8 cellular contexts compared by ENCODE assay signal in the genomic region with DNA sequence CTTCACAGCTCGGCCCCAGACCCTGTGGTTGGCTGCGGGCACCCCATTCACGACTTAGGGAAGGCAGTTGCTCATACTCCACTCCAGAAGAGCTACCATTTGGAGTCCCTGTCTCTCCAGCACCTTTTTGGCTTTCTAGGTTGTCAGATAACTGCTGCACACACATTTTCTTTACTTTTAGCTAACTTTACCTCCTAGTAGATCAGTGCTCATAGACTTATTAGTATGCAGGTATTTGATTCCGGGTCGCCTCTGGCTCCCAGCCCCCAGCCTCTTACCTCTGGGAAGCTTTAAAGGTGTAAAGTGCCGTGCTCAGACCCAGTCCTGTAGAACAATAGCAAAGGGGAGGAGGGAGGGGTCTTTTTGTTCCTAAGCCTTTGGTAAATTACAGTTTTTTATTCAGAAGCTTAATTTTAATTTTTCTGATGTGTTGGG.
DNase-seq lines count a peak whose midpoint lies in the region; TF ChIP-seq lines count a peak whose summit lies in the region.

No MANE protein-coding gene starts in this region.

- H3K4me1 ChIP-seq in DOHH2 (ENCODE audit: control insufficient read depth, low read length) (peaks cover 42% of the 10 kb centered on the region), muscle layer of duodenum (ENCODE audit: control insufficient read depth in 1 of 2, insufficient read depth in 2 of 2, low read length in 2 of 2) (peaks cover 41 to 50% of the 10 kb centered on the region in 2 donors)

- no peak overlapping the region for H3K27ac ChIP-seq in DOHH2 (ENCODE audit: low read depth, low read length)
- H3K27ac ChIP-seq in KOPT-K1 (ENCODE audit: low read depth, low read length, poor library complexity, severe bottlenecking), result peak overlapping the region; percentile 95
- H3K27ac ChIP-seq in muscle layer of duodenum (ENCODE audit: low read length), result peak overlapping the region; percentile 96

- H3F3A ChIP-seq in DOHH2 (ENCODE audit: control insufficient read depth, insufficient read depth), result peaks cover 3% of the 10 kb centered on the region; the same call in 1 of the 2 replicates

- H3K4me2 ChIP-seq in DOHH2 (ENCODE audit: low read length), result peak overlapping the region; percentile 93

- TF ChIP-seq CTCF in DOHH2 (IDR thresholded peaks at IDR 0.05; ENCODE audit: low read depth, low read length, poor library complexity, severe bottlenecking), result no peak
- no peak for TF ChIP-seq CTCF in choroid plexus epithelial cell (conservative IDR thresholded peaks at IDR 0.05; ENCODE audit: low read depth, low read length)

- DNase-seq in choroid plexus epithelial cell (ENCODE audit: low read depth) (no peak), mucosa of gallbladder (ENCODE audit: low spot score) (no peak), kidney glomerular epithelial cell (lab: John Stamatoyannopoulos, UW) (no peak), NCI-H1694 (lab: John Stamatoyannopoulos, UW) (no peak), NCI-H1092 treated with DMSO at 0.1 percent for 48 hours (lab: John Stamatoyannopoulos, UW) (no peak)

- H3K9me3 ChIP-seq in DOHH2 (ENCODE audit: control insufficient read depth, insufficient read depth, low read length) (no peaks in the 10 kb centered on the region), KOPT-K1 (ENCODE audit: insufficient read depth, low read length, poor library complexity, severe bottlenecking) (no peaks in the 10 kb centered on the region), muscle layer of duodenum (ENCODE audit: control insufficient read depth in 1 of 2, low read length in 2 of 2) (no peaks in the 10 kb centered on the region)

- H3K79me2 ChIP-seq in DOHH2 (ENCODE audit: control insufficient read depth, low read length), result peaks cover 7% of the 10 kb centered on the region

- H3K36me3 ChIP-seq in DOHH2 (ENCODE audit: control insufficient read depth, low read length) (no peaks in the 10 kb centered on the region), KOPT-K1 (ENCODE audit: insufficient read depth, low read length) (0 out of 2 replicates have a peak, but pooled peaks cover 3% of the 10 kb centered on the region), muscle layer of duodenum (ENCODE audit: control insufficient read depth in 1 of 2, insufficient read depth in 2 of 2, low read length in 2 of 2) (peaks cover 0 to 5% of the 10 kb centered on the region in 2 donors)

- H3K4me3 ChIP-seq in DOHH2 (ENCODE audit: low read length) (peak overlapping the region; percentile 85), choroid plexus epithelial cell (ENCODE audit: low read depth, low read length) (peak overlapping the region; percentile 70), muscle layer of duodenum (ENCODE audit: low read depth in 1 of 2, low read length in 2 of 2) (peak overlapping the region; percentile 66 to 70)

- peaks cover 22% of the 10 kb centered on the region for H3K27me3 ChIP-seq in DOHH2 (ENCODE audit: control insufficient read depth, low read length)
- H3K27me3 ChIP-seq in muscle layer of duodenum (ENCODE audit: low read depth, low read length), result no peaks in the 10 kb centered on the region

- H4K20me1 ChIP-seq in DOHH2 (ENCODE audit: control insufficient read depth, insufficient read depth, low read depth, low read length), result no peaks in the 10 kb centered on the region

- no peaks in the 10 kb centered on the region for H3K9me2 ChIP-seq in DOHH2 (replicated peaks; ENCODE audit: control insufficient read depth, low read length)
